ENCODE assay signal across 20 cellular contexts in the genomic region with DNA sequence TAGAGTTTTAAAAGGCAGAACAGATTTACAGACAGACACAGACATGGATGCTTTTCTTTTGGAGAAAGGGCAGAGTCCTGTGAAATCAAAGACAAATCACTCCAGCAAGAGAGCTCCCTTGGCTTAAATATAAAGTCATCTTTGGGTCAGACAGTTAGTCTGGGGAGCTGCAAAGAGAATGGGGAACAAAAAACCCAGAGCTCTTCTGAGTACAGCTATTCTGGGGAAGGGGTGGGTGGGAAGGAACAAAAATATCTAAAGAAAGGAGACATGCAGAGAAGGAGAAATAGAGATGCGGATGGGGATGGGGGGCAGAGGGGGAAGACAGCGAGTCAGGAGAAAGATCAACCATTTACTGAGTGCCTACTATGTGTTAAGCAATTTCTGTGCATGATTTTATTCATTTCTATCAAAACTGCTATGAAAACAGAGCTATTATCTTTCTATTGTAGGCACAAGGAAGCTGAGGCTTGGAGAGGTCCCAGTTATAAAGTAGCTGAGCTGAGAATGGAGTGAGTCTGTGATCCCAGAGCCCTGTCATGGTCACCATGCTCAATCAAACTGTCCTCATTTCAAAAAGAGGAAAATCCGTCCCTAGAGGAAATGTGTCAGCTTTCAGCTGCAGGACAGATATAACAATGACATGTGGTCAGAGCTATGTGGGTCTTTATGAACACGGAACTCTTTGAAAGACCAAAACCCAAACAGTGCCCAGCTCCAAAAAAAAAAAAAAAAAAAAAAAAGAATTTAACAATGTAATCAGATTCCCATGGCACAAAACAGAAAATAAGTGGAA.
"Had no signal": no experiment of that assay in that cellular context is flagged by ENCODE, and none has a peak within 500 bp of the region (broad histone marks: within the 10 kb centered on the region; RNA-seq: fewer than 3 reads in every experiment).

No MANE protein-coding gene starts in this region.

- ATAC-seq: activated CD4-positive, CD25-positive, alpha-beta regulatory T cell treated with anti-CD3 and anti-CD28 coated beads, Interleukin-2, amount 50 U/mL, for 24 hours; activated T-cell treated with anti-CD3 and anti-CD28 coated beads, Interleukin-2, amount 50 U/mL, for 72 hours; esophagus mucosa; gastrocnemius medialis; natural killer cell; T-cell had no signal

- H3K4me3 Mint-ChIP-seq: activated naive CD4-positive, alpha-beta T cell treated with anti-CD3 and anti-CD28 coated beads, Interleukin-2, amount 50 U/mL, for 24 hours; activated T-cell treated with anti-CD3 and anti-CD28 coated beads, Interleukin-2, amount 50 U/mL, for 72 hours; natural killer cell; stimulated activated naive CD8-positive, alpha-beta T cell treated with anti-CD3 and anti-CD28 coated beads, Interleukin-15, Interleukin-2, amounts not matched to agents 100 ng/mL and 50 ng/mL, for 24 hours; T-cell had no signal

- H3K27ac ChIP-seq: breast epithelium, gastrocnemius medialis, heart left ventricle, parathyroid adenoma, skin epidermis, tibial nerve, uterus had no signal

- H3K27ac Mint-ChIP-seq: activated naive CD4-positive, alpha-beta T cell treated with anti-CD3 and anti-CD28 coated beads, Interleukin-2, amount 50 U/mL, for 24 hours; activated T-cell treated with anti-CD3 and anti-CD28 coated beads, Interleukin-2, amount 50 U/mL, for 72 hours; natural killer cell; stimulated activated naive CD8-positive, alpha-beta T cell treated with anti-CD3 and anti-CD28 coated beads, Interleukin-15, Interleukin-2, amounts not matched to agents 100 ng/mL and 50 ng/mL, for 24 hours; T-cell had no signal

- H3K36me3 Mint-ChIP-seq: natural killer cell had no signal

- DNase-seq: activated CD4-positive, alpha-beta T cell treated with anti-CD3 and anti-CD28 coated beads, Interleukin-2, amount 50 U/mL, for 1 hour; activated gamma-delta T cell; activated T-cell treated with anti-CD3 and anti-CD28 coated beads, Interleukin-2, amount 50 U/mL, for 72 hours; cerebellar nuclear complex; cortex of kidney; effector CD4-positive, alpha-beta T cell; gastrocnemius medialis; heart left ventricle; mesenchymal stem cell; natural killer cell; T-cell; uterus had no signal

- H3K4me1 Mint-ChIP-seq: activated naive CD4-positive, alpha-beta T cell treated with anti-CD3 and anti-CD28 coated beads, Interleukin-2, amount 50 U/mL, for 24 hours had no signal

- H3K36me3 ChIP-seq: breast epithelium, gastrocnemius medialis, uterus had no signal

- H3K9me3 Mint-ChIP-seq: activated naive CD4-positive, alpha-beta T cell treated with anti-CD3 and anti-CD28 coated beads, Interleukin-2, amount 50 U/mL, for 24 hours; activated T-cell treated with anti-CD3 and anti-CD28 coated beads, Interleukin-2, amount 50 U/mL, for 72 hours; natural killer cell; stimulated activated naive CD8-positive, alpha-beta T cell treated with anti-CD3 and anti-CD28 coated beads, Interleukin-15, Interleukin-2, amounts not matched to agents 100 ng/mL and 50 ng/mL, for 24 hours; T-cell had no signal

- H3K9me3 ChIP-seq: breast epithelium, gastrocnemius medialis, heart left ventricle, tibial nerve, uterus had no signal

- H3K27me3 ChIP-seq: breast epithelium, gastrocnemius medialis, heart left ventricle, tibial nerve, uterus had no signal

- H3K27me3 Mint-ChIP-seq: activated naive CD4-positive, alpha-beta T cell treated with anti-CD3 and anti-CD28 coated beads, Interleukin-2, amount 50 U/mL, for 24 hours; stimulated activated naive CD8-positive, alpha-beta T cell treated with anti-CD3 and anti-CD28 coated beads, Interleukin-15, Interleukin-2, amounts not matched to agents 100 ng/mL and 50 ng/mL, for 24 hours; T-cell had no signal

- H3K9ac ChIP-seq: parathyroid adenoma had no signal

- H3K4me3 ChIP-seq: breast epithelium, gastrocnemius medialis, heart left ventricle, skin epidermis, tibial nerve, uterus had no signal

- H3K4me1 ChIP-seq: gastrocnemius medialis, parathyroid adenoma, uterus had no signal
